Comparison of ENCODE assay signal across 33 cellular contexts in the genomic region with DNA sequence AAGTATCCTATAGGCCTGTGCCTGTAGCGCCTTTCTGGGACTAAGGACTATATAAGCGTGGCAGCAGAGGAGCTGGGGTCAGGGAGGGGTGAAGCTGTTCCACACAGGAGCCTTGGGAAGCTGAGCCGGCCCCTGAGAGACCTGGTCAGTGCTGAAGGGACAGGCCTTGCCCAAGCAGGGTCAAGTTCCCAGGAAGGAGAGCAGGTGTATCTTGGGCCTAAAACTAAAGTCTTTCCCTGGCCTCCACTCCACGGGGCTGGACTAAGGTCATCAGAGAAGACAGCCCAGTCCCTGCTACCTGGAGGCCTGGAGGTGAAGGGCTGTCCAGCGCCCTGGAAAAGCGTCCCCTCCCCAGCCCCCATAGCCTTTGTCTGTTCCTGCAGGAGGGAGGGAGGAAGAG.
"Had no signal": no experiment of that assay in that cellular context is flagged by ENCODE, and none has a peak within 500 bp of the region (broad histone marks: within the 10 kb centered on the region; RNA-seq: fewer than 3 reads in every experiment).

No MANE protein-coding gene starts in this region.

- H3K4me3 Mint-ChIP-seq: activated CD4-positive, alpha-beta memory T cell treated with anti-CD3 and anti-CD28 coated beads for 36 hours; activated CD4-positive, alpha-beta T cell treated with anti-CD3 and anti-CD28 coated beads for 36 hours; activated CD4-positive, alpha-beta T cell treated with anti-CD3 and anti-CD28 coated beads, Interleukin-2, amount 10 ng/mL, durations not matched to agents 24 days and 14 days; activated CD8-positive, alpha-beta memory T cell treated with anti-CD3 and anti-CD28 coated beads, Interleukin-2, amount 10 ng/mL, durations not matched to agents 7 days and 5 days; activated CD8-positive, alpha-beta T cell treated with anti-CD3 and anti-CD28 coated beads, Interleukin-2, amount 10 ng/mL, durations not matched to agents 7 days and 5 days; activated naive CD8-positive, alpha-beta T cell; activated T-helper 1 cell treated with anti-CD3 and anti-CD28 coated beads, Interleukin-12 subunit alpha, Interleukin-12 subunit beta, Interleukin-2, Interleukin-4 antibody, amounts not matched to agents 30 ng/mL and 10 ng/mL and 1 ng/mL, durations not matched to agents 14 hours and 24 hours and 36 hours; central memory CD8-positive, alpha-beta T cell; dendritic cell treated with granulocyte-macrophage colony-stimulating factor and Interleukin-4, amounts not matched to agents 40 ng/mL and 50 ng/mL, for 4 days; T-helper 17 cell; T-helper 2 cell treated with Interferon-gamma antibody and Interleukin-4, amounts not matched to agents 5 μg/mL and 100 μg/mL, for 36 hours had no signal

- DNase-seq: activated CD4-positive, alpha-beta memory T cell treated with anti-CD3 and anti-CD28 coated beads for 36 hours; activated CD4-positive, alpha-beta T cell treated with anti-CD3 and anti-CD28 coated beads for 36 hours; activated CD4-positive, alpha-beta T cell treated with anti-CD3 and anti-CD28 coated beads, Interleukin-2, amount 10 ng/mL, durations not matched to agents 24 days and 14 days; activated CD4-positive, CD25-positive, alpha-beta regulatory T cell; activated CD4-positive, CD25-positive, alpha-beta regulatory T cell treated with anti-CD3 and anti-CD28 coated beads, Interleukin-2, amount 50 U/mL, for 72 hours; activated CD8-positive, alpha-beta memory T cell treated with anti-CD3 and anti-CD28 coated beads, Interleukin-2, amount 10 ng/mL, durations not matched to agents 7 days and 5 days; activated CD8-positive, alpha-beta memory T cell treated with anti-CD3 and anti-CD28 coated beads, Interleukin-2, amount 50 U/mL, for 4 hours; activated CD8-positive, alpha-beta T cell treated with anti-CD3 and anti-CD28 coated beads, Interleukin-2, amount 10 ng/mL, durations not matched to agents 7 days and 5 days; activated gamma-delta T cell treated with Interleukin-2 at 50 U/mL for 16 hours; activated naive CD4-positive, alpha-beta T cell treated with anti-CD3 and anti-CD28 coated beads, Interleukin-2, amount 50 U/mL, for 16 hours; activated naive CD4-positive, alpha-beta T cell treated with Interleukin-2 at 50 U/mL for 16 hours; activated T-cell treated with anti-CD3 and anti-CD28 coated beads, Interleukin-2, amount 50 U/mL, for 1 hour; activated T-cell treated with anti-CD3 and anti-CD28 coated beads, Interleukin-2, amount 50 U/mL, for 48 hours; amniotic stem cell; anterior cingulate cortex; brain microvascular endothelial cell; dorsolateral prefrontal cortex; effector memory CD4-positive, alpha-beta T cell; erythroblast; foreskin keratinocyte; gastrocnemius medialis; glutamatergic neuron; heart left ventricle; T-helper 1 cell; T-helper 17 cell had no signal

- H3K36me3 ChIP-seq: brain microvascular endothelial cell, gastrocnemius medialis had no signal

- H3K36me3 Mint-ChIP-seq: activated CD4-positive, alpha-beta memory T cell treated with anti-CD3 and anti-CD28 coated beads for 36 hours; activated CD8-positive, alpha-beta memory T cell treated with anti-CD3 and anti-CD28 coated beads, Interleukin-2, amount 10 ng/mL, durations not matched to agents 7 days and 5 days; activated naive CD8-positive, alpha-beta T cell had no signal

- H3K4me1 Mint-ChIP-seq: activated CD4-positive, alpha-beta T cell treated with anti-CD3 and anti-CD28 coated beads for 36 hours; activated CD4-positive, alpha-beta T cell treated with anti-CD3 and anti-CD28 coated beads, Interleukin-2, amount 10 ng/mL, durations not matched to agents 24 days and 14 days; activated CD8-positive, alpha-beta memory T cell treated with anti-CD3 and anti-CD28 coated beads, Interleukin-2, amount 10 ng/mL, durations not matched to agents 7 days and 5 days; central memory CD8-positive, alpha-beta T cell had no signal

- H3K4me1 ChIP-seq: foreskin keratinocyte, gastrocnemius medialis had no signal

- H3K27ac ChIP-seq: brain microvascular endothelial cell, coronary artery, dorsolateral prefrontal cortex, esophagus muscularis mucosa, foreskin keratinocyte, gastrocnemius medialis, heart left ventricle had no signal

- H3K27me3 Mint-ChIP-seq: activated CD4-positive, alpha-beta memory T cell treated with anti-CD3 and anti-CD28 coated beads for 36 hours; activated CD4-positive, alpha-beta T cell treated with anti-CD3 and anti-CD28 coated beads for 36 hours; activated CD4-positive, alpha-beta T cell treated with anti-CD3 and anti-CD28 coated beads, Interleukin-2, amount 10 ng/mL, durations not matched to agents 24 days and 14 days; activated naive CD8-positive, alpha-beta T cell; central memory CD8-positive, alpha-beta T cell; dendritic cell treated with granulocyte-macrophage colony-stimulating factor and Interleukin-4, amounts not matched to agents 40 ng/mL and 50 ng/mL, for 4 days; T-helper 17 cell had no signal

- H3K9me3 Mint-ChIP-seq: activated CD4-positive, alpha-beta memory T cell treated with anti-CD3 and anti-CD28 coated beads for 36 hours; activated CD4-positive, alpha-beta T cell treated with anti-CD3 and anti-CD28 coated beads, Interleukin-2, amount 10 ng/mL, durations not matched to agents 24 days and 14 days; activated T-helper 1 cell treated with anti-CD3 and anti-CD28 coated beads, Interleukin-12 subunit alpha, Interleukin-12 subunit beta, Interleukin-2, Interleukin-4 antibody, amounts not matched to agents 30 ng/mL and 10 ng/mL and 1 ng/mL, durations not matched to agents 14 hours and 24 hours and 36 hours; activated T-helper 2 cell treated with anti-CD3 and anti-CD28 coated beads, Interferon-gamma antibody, Interleukin-2, Interleukin-4, amounts not matched to agents 10 μg/mL and 5 μg/mL and 100 μg/mL, durations not matched to agents 14 hours and 24 hours and 36 hours; central memory CD8-positive, alpha-beta T cell; dendritic cell treated with granulocyte-macrophage colony-stimulating factor and Interleukin-4, amounts not matched to agents 40 ng/mL and 50 ng/mL, for 4 days; T-helper 2 cell treated with Interferon-gamma antibody and Interleukin-4, amounts not matched to agents 5 μg/mL and 100 μg/mL, for 36 hours had no signal

- H3K27ac Mint-ChIP-seq: activated CD4-positive, alpha-beta memory T cell treated with anti-CD3 and anti-CD28 coated beads for 36 hours; activated CD4-positive, alpha-beta T cell treated with anti-CD3 and anti-CD28 coated beads for 36 hours; activated CD4-positive, alpha-beta T cell treated with anti-CD3 and anti-CD28 coated beads, Interleukin-2, amount 10 ng/mL, durations not matched to agents 24 days and 14 days; activated CD8-positive, alpha-beta memory T cell treated with anti-CD3 and anti-CD28 coated beads, Interleukin-2, amount 10 ng/mL, durations not matched to agents 7 days and 5 days; activated CD8-positive, alpha-beta T cell treated with anti-CD3 and anti-CD28 coated beads, Interleukin-2, amount 10 ng/mL, durations not matched to agents 7 days and 5 days; activated naive CD8-positive, alpha-beta T cell; activated T-helper 1 cell treated with anti-CD3 and anti-CD28 coated beads, Interleukin-12 subunit alpha, Interleukin-12 subunit beta, Interleukin-2, Interleukin-4 antibody, amounts not matched to agents 30 ng/mL and 10 ng/mL and 1 ng/mL, durations not matched to agents 14 hours and 24 hours and 36 hours; activated T-helper 2 cell treated with anti-CD3 and anti-CD28 coated beads, Interferon-gamma antibody, Interleukin-2, Interleukin-4, amounts not matched to agents 10 μg/mL and 5 μg/mL and 100 μg/mL, durations not matched to agents 14 hours and 24 hours and 36 hours; dendritic cell treated with granulocyte-macrophage colony-stimulating factor and Interleukin-4, amounts not matched to agents 40 ng/mL and 50 ng/mL, for 4 days; T-helper 17 cell; T-helper 2 cell treated with Interferon-gamma antibody and Interleukin-4, amounts not matched to agents 5 μg/mL and 100 μg/mL, for 36 hours had no signal

- H3K4me3 ChIP-seq: coronary artery, dorsolateral prefrontal cortex, esophagus muscularis mucosa, gastrocnemius medialis, heart left ventricle had no signal

- H3K27me3 ChIP-seq: brain microvascular endothelial cell, dorsolateral prefrontal cortex, esophagus muscularis mucosa, foreskin keratinocyte, gastrocnemius medialis, heart left ventricle had no signal

- ATAC-seq: activated CD4-positive, alpha-beta T cell treated with anti-CD3 and anti-CD28 coated beads for 36 hours; activated CD8-positive, alpha-beta memory T cell treated with anti-CD3 and anti-CD28 coated beads, Interleukin-2, amount 10 ng/mL, durations not matched to agents 7 days and 5 days; activated CD8-positive, alpha-beta T cell treated with anti-CD3 and anti-CD28 coated beads, Interleukin-2, amount 10 ng/mL, durations not matched to agents 7 days and 5 days; foreskin keratinocyte; gastrocnemius medialis; heart left ventricle; T-helper 17 cell had no signal

- H3K9me3 ChIP-seq: esophagus muscularis mucosa, gastrocnemius medialis, heart left ventricle had no signal
